ENCODE assay signal across 8 cellular contexts in genomic region chr16:8936421-8936820, GRCh38. TPM values are rescaled to one million over a fixed set of nuclear protein-coding genes. Genes with fewer than 3 reads are reported as not detected.
DNase-seq lines count a peak whose midpoint lies in the region; ATAC-seq and TF ChIP-seq lines count a peak whose summit lies in the region.

No MANE protein-coding gene starts in this region.

- TF ChIP-seq CTCF in sigmoid colon (IDR thresholded peaks at IDR 0.05), result peak in 2 of 4 experiments; percentile 15 to 24

- no peak overlapping the region for H3K4me3 ChIP-seq in sigmoid colon

- in situ Hi-C loops in SK-MEL-5 (cut with HindIII; ENCODE audit: low pct_unique_long_range_greater_than_20kb, low sequenced_read_pairs), result no loop called here

- no peaks in the 10 kb centered on the region for H3K27me3 Mint-ChIP-seq in activated naive CD4-positive, alpha-beta T cell treated with anti-CD3 and anti-CD28 coated beads, Interleukin-2, amount 50 U/mL, for 24 hours
- H3K27me3 Mint-ChIP-seq in immature natural killer cell (ENCODE audit: low read depth in 3 of 3), result peaks cover 0 to 10% (median 6%) of the 10 kb centered on the region in 3 donors

- H3K27ac Mint-ChIP-seq in activated naive CD4-positive, alpha-beta T cell treated with anti-CD3 and anti-CD28 coated beads, Interleukin-2, amount 50 U/mL, for 24 hours, result peak overlapping the region; percentile 68
- peak overlapping the region in 2 of 6 donors; percentile 12 to 46 for H3K27ac Mint-ChIP-seq in immature natural killer cell

- TF ChIP-seq POLR2A in sigmoid colon (IDR thresholded peaks at IDR 0.05), result no peak

- H3K4me1 Mint-ChIP-seq in activated naive CD4-positive, alpha-beta T cell treated with anti-CD3 and anti-CD28 coated beads, Interleukin-2, amount 50 U/mL, for 24 hours, result peaks cover 90% of the 10 kb centered on the region
- H3K4me1 Mint-ChIP-seq in immature natural killer cell, result peaks cover 91 to 98% of the 10 kb centered on the region in 2 donors

- DNase-seq in CD1c-positive myeloid dendritic cell (ENCODE audit: extremely low spot score) (peak; percentile 29), SK-MEL-5 (ENCODE audit: low read depth, low spot score) (peak; percentile 29), immature natural killer cell (peak; percentile 30 to 48 (median 36)), sigmoid colon (no peak)
- DNase-seq in stimulated activated CD8-positive, alpha-beta memory T cell treated with anti-CD3 and anti-CD28 coated beads, Interleukin-12 subunit alpha, Interleukin-12 subunit beta, amount 100 ng/mL, for 24 hours (ENCODE audit: extremely low read depth), result peak; percentile 68

- H3K27me3 ChIP-seq in sigmoid colon, result no peaks in the 10 kb centered on the region

- TF ChIP-seq EP300 in sigmoid colon (IDR thresholded peaks at IDR 0.05), result no peak

- no peaks in the 10 kb centered on the region for H3K9me3 Mint-ChIP-seq in activated naive CD4-positive, alpha-beta T cell treated with anti-CD3 and anti-CD28 coated beads, Interleukin-2, amount 50 U/mL, for 24 hours
- no peaks in the 10 kb centered on the region for H3K9me3 Mint-ChIP-seq in immature natural killer cell

- ATAC-seq in GM19023 (IDR thresholded peaks at IDR 0.05; ENCODE audit: unreplicated experiment) (peak; percentile 78), HG03196 (IDR thresholded peaks at IDR 0.05; ENCODE audit: unreplicated experiment) (peak; percentile 82)

- H3K4me3 Mint-ChIP-seq in activated naive CD4-positive, alpha-beta T cell treated with anti-CD3 and anti-CD28 coated beads, Interleukin-2, amount 50 U/mL, for 24 hours, result peak overlapping the region; percentile 66
- peak overlapping the region in 2 of 5 donors; percentile 44 to 57 for H3K4me3 Mint-ChIP-seq in immature natural killer cell

- intact Hi-C loops in sigmoid colon (cut with DNase I), result no loop called here

- no peaks in the 10 kb centered on the region for H3K9me3 ChIP-seq in sigmoid colon

- H3K27ac ChIP-seq in sigmoid colon, result no peak overlapping the region

- peaks cover 0 to 64% (median 53%) of the 10 kb centered on the region in 4 donors for H3K4me1 ChIP-seq in sigmoid colon

- peaks cover 2% of the 10 kb centered on the region for H3K36me3 Mint-ChIP-seq in activated naive CD4-positive, alpha-beta T cell treated with anti-CD3 and anti-CD28 coated beads, Interleukin-2, amount 50 U/mL, for 24 hours
- H3K36me3 Mint-ChIP-seq in immature natural killer cell, result no peaks in the 10 kb centered on the region

- H3K36me3 ChIP-seq in sigmoid colon, result no peaks in the 10 kb centered on the region

RNA-seq across cellular contexts. Expression of gene USP7, which starts 27.3 kb away (rescaled TPM):
- 22.0 and 26.1 TPM in 2 replicates for total RNA-seq in SK-MEL-5 (2014; rRNA removed; shearing (Covaris generic))
- polyA plus RNA-seq in SK-MEL-5 (2015; cell fraction: cytosol; rRNA removed), result 26.8 and 34.7 TPM in 2 replicates
- polyA plus RNA-seq in SK-MEL-5 (2015; cell fraction: nucleus; rRNA removed), result 114 and 252 TPM in 2 replicates
- polyA plus RNA-seq in immature natural killer cell (10 to 100 TPM in 2 of 3 donors, 1 to 10 TPM in 1; 4.4 to 11.9 (median 10.2) TPM), sigmoid colon (10 to 100 TPM; 28.8 to 46.1 (median 28.9) TPM)
- total RNA-seq in sigmoid colon, result 10 to 100 TPM; 64.9 to 84.5 (median 80.5) TPM

RNA-seq across cellular contexts. Expression of gene LITAFD, which starts 54.3 kb away (rescaled TPM):
- not detected in 2 replicates for total RNA-seq in SK-MEL-5 (2014; rRNA removed; shearing (Covaris generic))
- not detected in 2 replicates for polyA plus RNA-seq in SK-MEL-5 (2015; cell fraction: cytosol; rRNA removed)
- not detected in 2 replicates for polyA plus RNA-seq in SK-MEL-5 (2015; cell fraction: nucleus; rRNA removed)
- polyA plus RNA-seq in immature natural killer cell (not detected), sigmoid colon (not detected)
- total RNA-seq in sigmoid colon, result not detected
